In genomic region chr1:93616996-93617669, GRCh38 we compare ENCODE assay signal across 1 cellular context.
TF ChIP-seq lines count a peak whose summit lies in the region.

No MANE protein-coding gene starts in this region.

TF ChIP-seq in HepG2, 621 proteins besides CTCF, POLR2A, EP300 and RAD21 (continued from another document and continues in another):
- no peak for TF ChIP-seq ATF3 (CRISPR knock-in tag; IDR thresholded peaks at IDR 0.05)
- no peak for TF ChIP-seq GTF3A (CRISPR knock-in tag; conservative IDR thresholded peaks at IDR 0.05)
- TF ChIP-seq ZNF816 (CRISPR knock-in tag; IDR thresholded peaks at IDR 0.05; ENCODE audit: borderline replicate concordance) = no peak
- TF ChIP-seq ZNF558 (CRISPR knock-in tag; IDR thresholded peaks at IDR 0.05; ENCODE audit: borderline replicate concordance) = no peak
- no peak for TF ChIP-seq ZNF737 (CRISPR knock-in tag; IDR thresholded peaks at IDR 0.05; ENCODE audit: borderline replicate concordance)
- TF ChIP-seq ZNF281 (CRISPR knock-in tag; IDR thresholded peaks at IDR 0.05; ENCODE audit: borderline replicate concordance) = no peak
- TF ChIP-seq PLRG1 (conservative IDR thresholded peaks at IDR 0.05) = no peak
- no peak for TF ChIP-seq ZNF264 (CRISPR knock-in tag; IDR thresholded peaks at IDR 0.05)
- TF ChIP-seq ZNF883 (CRISPR knock-in tag; IDR thresholded peaks at IDR 0.05; ENCODE audit: not compliant biosample characterization) = no peak
- peak; percentile 69; the same call in 1 of the 2 replicates for TF ChIP-seq ZNF224 (CRISPR knock-in tag; IDR thresholded peaks at IDR 0.05)
- no peak for TF ChIP-seq DR1 (CRISPR knock-in tag; IDR thresholded peaks at IDR 0.05)
- no peak for TF ChIP-seq ATF7 (IDR thresholded peaks at IDR 0.05)
- TF ChIP-seq ATF7 (CRISPR knock-in tag; IDR thresholded peaks at IDR 0.05) = 0 out of 2 replicates have a peak, but pooled peaks have one; percentile 41
- TF ChIP-seq ZSCAN31 (CRISPR knock-in tag; IDR thresholded peaks at IDR 0.05; ENCODE audit: low read depth) = peak; percentile 6; the same call in 1 of the 2 replicates
- no peak for TF ChIP-seq CEBPB (IDR thresholded peaks at IDR 0.05; ENCODE audit: borderline replicate concordance, low read depth, low read length)
- TF ChIP-seq ONECUT2 (CRISPR knock-in tag; IDR thresholded peaks at IDR 0.05) = no peak
- TF ChIP-seq POGK (CRISPR knock-in tag; conservative IDR thresholded peaks at IDR 0.05) = no peak
- TF ChIP-seq ZFP90 (CRISPR knock-in tag; IDR thresholded peaks at IDR 0.05; ENCODE audit: borderline replicate concordance) = no peak
- no peak for TF ChIP-seq SRF (IDR thresholded peaks at IDR 0.05; ENCODE audit: low read depth, low read length)
- TF ChIP-seq ZNF660 (CRISPR knock-in tag; IDR thresholded peaks at IDR 0.05; ENCODE audit: borderline replicate concordance, low read depth) = no peak
- no peak for TF ChIP-seq TCF12 (IDR thresholded peaks at IDR 0.05)
- TF ChIP-seq TCF12 (CRISPR knock-in tag; IDR thresholded peaks at IDR 0.05) = no peak
- TF ChIP-seq PRPF4 (IDR thresholded peaks at IDR 0.05; ENCODE audit: low read depth, low read length, poor library complexity, severe bottlenecking) = no peak
- peak; percentile 74 for TF ChIP-seq RFX1 (IDR thresholded peaks at IDR 0.05)
- peak; percentile 56; the same call in 1 of the 2 replicates for TF ChIP-seq MXD3 (CRISPR knock-in tag; IDR thresholded peaks at IDR 0.05)
- TF ChIP-seq PTBP1 (IDR thresholded peaks at IDR 0.05; ENCODE audit: low read depth, low read length, poor library complexity, severe bottlenecking) = no peak
- no peak for TF ChIP-seq CEBPZ (IDR thresholded peaks at IDR 0.05; ENCODE audit: low read length)
- no peak for TF ChIP-seq IRF9 (CRISPR knock-in tag; IDR thresholded peaks at IDR 0.05; ENCODE audit: borderline replicate concordance)
- TF ChIP-seq HCFC1 (IDR thresholded peaks at IDR 0.05; ENCODE audit: low read depth, low read length) = no peak
- no peak for TF ChIP-seq ZNF547 (CRISPR knock-in tag; IDR thresholded peaks at IDR 0.05)
- TF ChIP-seq DDIT3 (CRISPR knock-in tag; IDR thresholded peaks at IDR 0.05) = no peak
- TF ChIP-seq FLYWCH1 (CRISPR knock-in tag; IDR thresholded peaks at IDR 0.05) = no peak
- TF ChIP-seq SNAPC2 (CRISPR knock-in tag; IDR thresholded peaks at IDR 0.05) = no peak
- TF ChIP-seq ZNF598 (CRISPR knock-in tag; IDR thresholded peaks at IDR 0.05; ENCODE audit: borderline replicate concordance) = peak; percentile 14; the same call in 1 of the 2 replicates
- peak; percentile 60; the same call in 1 of the 2 replicates for TF ChIP-seq ZKSCAN8 (CRISPR knock-in tag; IDR thresholded peaks at IDR 0.05; ENCODE audit: borderline replicate concordance)
- TF ChIP-seq RFX5 (IDR thresholded peaks at IDR 0.05; ENCODE audit: low read depth, low read length) = no peak
- TF ChIP-seq KMT2A (CRISPR knock-in tag; IDR thresholded peaks at IDR 0.05) = no peak
- TF ChIP-seq ZSCAN30 (CRISPR knock-in tag; IDR thresholded peaks at IDR 0.05) = peak; percentile 93
- TF ChIP-seq CHD4 (IDR thresholded peaks at IDR 0.05; ENCODE audit: borderline replicate concordance, low read length) = peak; percentile 13; the same call in 1 of the 2 replicates
- no peak for TF ChIP-seq ZNF800 (CRISPR knock-in tag; IDR thresholded peaks at IDR 0.05)
- TF ChIP-seq ASH2L (IDR thresholded peaks at IDR 0.05; ENCODE audit: insufficient read length, low read depth, low read length) = peak; percentile 74
- TF ChIP-seq ZNF788 (CRISPR knock-in tag; IDR thresholded peaks at IDR 0.05; ENCODE audit: borderline replicate concordance) = peak; percentile 56; the same call in 1 of the 2 replicates
- no peak for TF ChIP-seq ZNF460 (CRISPR knock-in tag; IDR thresholded peaks at IDR 0.05; ENCODE audit: borderline replicate concordance)
- no peak for TF ChIP-seq PHF8 (CRISPR knock-in tag; IDR thresholded peaks at IDR 0.05)
- no peak; the same call in 1 of the 2 replicates for TF ChIP-seq HDAC2 (CRISPR knock-in tag; IDR thresholded peaks at IDR 0.05)
- peak; percentile 86; the same call in 1 of the 2 replicates for TF ChIP-seq JUND (CRISPR knock-in tag; IDR thresholded peaks at IDR 0.05)
- no peak for TF ChIP-seq RBM39 (IDR thresholded peaks at IDR 0.05; ENCODE audit: low read depth, low read length, poor library complexity, severe bottlenecking)
- no peak for TF ChIP-seq NR2F2 (IDR thresholded peaks at IDR 0.05; ENCODE audit: borderline replicate concordance, low read depth)
- no peak for TF ChIP-seq FOXJ3 (CRISPR knock-in tag; IDR thresholded peaks at IDR 0.05; ENCODE audit: borderline replicate concordance)
- no peak for TF ChIP-seq ZNF557 (CRISPR knock-in tag; IDR thresholded peaks at IDR 0.05)
- TF ChIP-seq DMAP1 (CRISPR knock-in tag; IDR thresholded peaks at IDR 0.05) = no peak
- TF ChIP-seq SAP130 (CRISPR knock-in tag; IDR thresholded peaks at IDR 0.05; ENCODE audit: low read depth) = peak; percentile 47
- TF ChIP-seq SRY (CRISPR knock-in tag; IDR thresholded peaks at IDR 0.05) = no peak; the same call in 1 of the 2 replicates
- no peak for TF ChIP-seq TEF (CRISPR knock-in tag; IDR thresholded peaks at IDR 0.05)
- peak; percentile 65; the same call in 1 of the 2 replicates for TF ChIP-seq RFX3 (CRISPR knock-in tag; IDR thresholded peaks at IDR 0.05)
- peak; percentile 56; the same call in 1 of the 2 replicates for TF ChIP-seq ZNF567 (CRISPR knock-in tag; IDR thresholded peaks at IDR 0.05; ENCODE audit: borderline replicate concordance)
- TF ChIP-seq EHMT2 (IDR thresholded peaks at IDR 0.05; ENCODE audit: borderline replicate concordance, low read depth, low read length) = no peak
- no peak for TF ChIP-seq ZNF296 (CRISPR knock-in tag; conservative IDR thresholded peaks at IDR 0.05)
- 0 out of 2 replicates have a peak, but pooled peaks have one; percentile 19 for TF ChIP-seq YEATS2 (CRISPR knock-in tag; IDR thresholded peaks at IDR 0.05; ENCODE audit: borderline replicate concordance)
- no peak for TF ChIP-seq CHD2 (IDR thresholded peaks at IDR 0.05; ENCODE audit: low read depth, low read length)
- TF ChIP-seq ZNF577 (CRISPR knock-in tag; IDR thresholded peaks at IDR 0.05; ENCODE audit: borderline replicate concordance, low read depth) = no peak
- TF ChIP-seq RORA (CRISPR knock-in tag; IDR thresholded peaks at IDR 0.05) = no peak
- no peak for TF ChIP-seq ZNF383 (CRISPR knock-in tag; IDR thresholded peaks at IDR 0.05; ENCODE audit: borderline replicate concordance)
- 0 out of 2 replicates have a peak, but pooled peaks have one; percentile 12 for TF ChIP-seq TFDP1 (CRISPR knock-in tag; IDR thresholded peaks at IDR 0.05; ENCODE audit: borderline replicate concordance)
